Comparison of ENCODE assay signal across 1 cellular context in the genomic region with DNA sequence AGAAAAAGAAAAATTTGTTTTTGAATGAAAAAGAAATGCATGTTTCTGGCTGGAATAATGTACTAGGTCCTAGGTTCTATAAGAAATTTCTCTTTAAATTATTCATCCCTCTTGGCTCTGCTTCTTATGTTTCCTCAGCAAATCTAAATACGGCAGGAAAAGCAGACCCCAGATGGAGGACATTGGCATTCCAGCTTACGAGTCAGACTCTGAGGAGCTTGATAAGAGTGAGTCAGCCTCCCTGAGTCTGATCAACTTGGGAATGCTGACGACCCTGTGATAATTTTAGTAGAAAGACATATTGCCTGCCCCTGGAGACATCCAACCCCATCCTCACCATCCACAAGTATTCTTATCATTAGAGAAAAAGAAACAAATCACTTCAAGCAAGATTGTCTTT.
TF ChIP-seq lines count a peak whose summit lies in the region.

No MANE protein-coding gene starts in this region.

TF ChIP-seq in WTC11, 78 proteins besides CTCF, POLR2A, EP300 and RAD21 (continued from another document):
- no peak for TF ChIP-seq JAZF1 (CRISPR knock-in tag; IDR thresholded peaks at IDR 0.05)
- TF ChIP-seq, protein P1, sequence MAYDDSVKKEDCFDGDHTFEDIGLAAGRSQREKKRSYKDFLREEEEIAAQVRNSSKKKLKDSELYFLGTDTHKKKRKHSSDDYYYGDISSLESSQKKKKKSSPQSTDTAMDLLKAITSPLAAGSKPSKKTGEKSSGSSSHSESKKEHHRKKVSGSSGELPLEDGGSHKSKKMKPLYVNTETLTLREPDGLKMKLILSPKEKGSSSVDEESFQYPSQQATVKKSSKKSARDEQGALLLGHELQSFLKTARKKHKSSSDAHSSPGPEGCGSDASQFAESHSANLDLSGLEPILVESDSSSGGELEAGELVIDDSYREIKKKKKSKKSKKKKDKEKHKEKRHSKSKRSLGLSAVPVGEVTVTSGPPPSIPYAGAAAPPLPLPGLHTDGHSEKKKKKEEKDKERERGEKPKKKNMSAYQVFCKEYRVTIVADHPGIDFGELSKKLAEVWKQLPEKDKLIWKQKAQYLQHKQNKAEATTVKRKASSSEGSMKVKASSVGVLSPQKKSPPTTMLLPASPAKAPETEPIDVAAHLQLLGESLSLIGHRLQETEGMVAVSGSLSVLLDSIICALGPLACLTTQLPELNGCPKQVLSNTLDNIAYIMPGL (CRISPR knock-in tag; IDR thresholded peaks at IDR 0.05) = no peak
- TF ChIP-seq CBFB (CRISPR knock-in tag; IDR thresholded peaks at IDR 0.05; ENCODE audit: low read depth) = no peak
- no peak for TF ChIP-seq TEAD4 (CRISPR knock-in tag; IDR thresholded peaks at IDR 0.05)
- no peak for TF ChIP-seq ZNF425 (CRISPR knock-in tag; conservative IDR thresholded peaks at IDR 0.05)
- no peak for TF ChIP-seq RORB (CRISPR knock-in tag; IDR thresholded peaks at IDR 0.05)
- no peak for TF ChIP-seq STAT6 (CRISPR knock-in tag; conservative IDR thresholded peaks at IDR 0.05; ENCODE audit: low read depth)
- no peak for TF ChIP-seq ZNF219 (CRISPR knock-in tag; IDR thresholded peaks at IDR 0.05; ENCODE audit: borderline replicate concordance)
- TF ChIP-seq RELA (CRISPR knock-in tag; IDR thresholded peaks at IDR 0.05; ENCODE audit: borderline replicate concordance) = no peak
TF ChIP-seq in WTC11: peak in this region for 0.
